ENCODE assay signal across 13 cellular contexts in the genomic region with DNA sequence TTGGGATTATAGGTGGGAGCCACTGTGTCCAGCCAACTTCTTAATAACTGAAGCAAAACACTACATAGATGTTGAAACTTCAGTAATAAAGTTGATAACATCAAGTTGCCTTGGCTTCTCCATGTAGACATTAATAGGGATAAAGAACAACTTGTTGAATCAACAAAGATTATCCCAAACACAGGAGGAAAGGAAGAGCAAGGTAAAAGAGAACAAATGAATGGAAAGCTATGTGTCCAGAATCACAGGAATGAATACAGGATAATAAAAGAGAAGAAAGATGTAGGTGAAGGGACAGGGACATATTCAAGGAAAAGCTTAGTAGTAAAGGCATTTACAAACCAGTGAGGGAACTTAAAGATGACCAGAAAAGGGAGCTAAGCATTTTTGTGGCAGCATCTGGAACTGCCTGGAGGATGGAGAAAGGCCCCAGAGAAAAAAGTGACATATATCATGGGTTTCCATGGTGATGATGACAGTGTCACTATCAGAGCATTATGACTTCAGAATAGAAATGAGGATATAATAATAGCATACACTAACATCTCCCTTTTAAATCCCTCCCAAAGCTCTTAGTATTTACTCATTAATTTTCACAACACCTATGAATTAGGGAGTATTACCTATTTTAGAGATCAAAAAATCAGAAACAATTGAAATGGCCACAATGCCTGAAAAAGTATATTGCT.
"Had no signal": no experiment of that assay in that cellular context is flagged by ENCODE, and none has a peak within 500 bp of the region (broad histone marks: within the 10 kb centered on the region; RNA-seq: fewer than 3 reads in every experiment).

No MANE protein-coding gene starts in this region.

- H3K36me3 ChIP-seq: ascending aorta, breast epithelium, left ventricle myocardium inferior, tibial nerve, vagina had no signal

- H3K9me3 ChIP-seq: ascending aorta, breast epithelium, left ventricle myocardium inferior, tibial nerve, vagina had no signal

- ATAC-seq: foreskin keratinocyte, natural killer cell had no signal

- H3K4me1 ChIP-seq: ascending aorta, breast epithelium had no signal

- H3K27ac ChIP-seq: ascending aorta, breast epithelium, foreskin keratinocyte, left ventricle myocardium inferior, tibial nerve, vagina had no signal

- H3K4me3 ChIP-seq: ascending aorta, breast epithelium, left ventricle myocardium inferior, tibial nerve, vagina had no signal

- DNase-seq: activated CD4-positive, alpha-beta T cell treated with anti-CD3 and anti-CD28 coated beads for 1 hour; activated CD4-positive, alpha-beta T cell treated with anti-CD3 and anti-CD28 coated beads, Interleukin-2, amount 50 U/mL, for 4 hours; activated naive CD4-positive, alpha-beta T cell treated with anti-CD3 and anti-CD28 coated beads, Interleukin-2, amount 10 ng/mL, durations not matched to agents 7 days and 5 days; effector memory CD4-positive, alpha-beta T cell; foreskin keratinocyte; left ventricle myocardium inferior; natural killer cell; stimulated activated CD4-positive, alpha-beta T cell treated with anti-CD3 and anti-CD28 coated beads, Interleukin-12 subunit alpha, Interleukin-12 subunit beta, amount 100 ng/mL, for 4 hours; stimulated activated CD4-positive, alpha-beta T cell treated with anti-CD3 and anti-CD28 coated beads, Interleukin-2, amount 100 ng/mL, for 24 hours had no signal

- H3K27me3 ChIP-seq: ascending aorta, breast epithelium, foreskin keratinocyte, tibial nerve, vagina had no signal
